Comparison of ENCODE assay signal across 9 cellular contexts in the genomic region with DNA sequence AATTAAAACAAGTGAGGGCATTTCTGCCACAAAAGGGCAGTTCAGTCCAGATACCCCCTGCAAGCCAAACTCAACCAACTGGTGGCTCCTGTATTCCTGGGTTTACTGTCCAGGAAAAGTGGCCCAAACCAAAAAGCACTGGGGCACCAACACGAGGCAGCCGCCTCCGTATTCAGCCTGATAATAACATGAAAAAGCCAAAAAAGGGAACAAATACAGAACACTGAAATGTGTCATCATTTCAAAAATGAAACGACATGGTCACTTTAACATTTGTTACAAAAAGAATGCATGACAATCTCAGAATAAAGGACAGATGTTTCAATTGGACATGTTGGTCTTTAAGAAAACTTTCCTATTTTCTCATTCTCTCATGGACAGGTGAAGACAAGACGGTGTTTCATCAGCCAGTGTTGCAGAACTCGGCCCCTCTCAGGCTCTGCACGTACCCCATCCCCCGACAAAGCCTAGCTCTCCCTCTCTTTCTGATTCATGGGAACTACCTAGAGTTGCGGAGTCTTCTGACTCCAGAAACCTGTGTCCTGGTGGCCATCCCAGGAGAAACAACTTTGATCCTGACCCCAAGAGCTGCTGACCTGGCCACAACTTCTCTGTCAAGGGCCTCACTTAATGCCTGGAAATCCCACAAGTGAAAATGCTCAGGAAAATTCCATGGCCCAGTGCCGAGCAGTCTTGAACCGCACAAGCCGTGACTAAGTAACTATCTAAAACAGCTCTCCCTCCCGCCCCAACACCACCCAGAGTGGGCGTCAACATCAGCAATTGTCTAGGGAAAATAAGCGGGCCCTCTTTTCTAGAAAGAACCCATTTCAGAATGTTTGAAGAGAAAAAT. TPM values are rescaled to one million over a fixed set of nuclear protein-coding genes. Genes with fewer than 3 reads are reported as not detected.
DNase-seq lines count a peak whose midpoint lies in the region; ATAC-seq, FAIRE-seq and TF ChIP-seq lines count a peak whose summit lies in the region.
"Had no signal": no experiment of that assay in that cellular context is flagged by ENCODE, and none has a peak within 500 bp of the region (broad histone marks: within the 10 kb centered on the region; RNA-seq: fewer than 3 reads in every experiment).

No MANE protein-coding gene starts in this region.

- no peak for TF ChIP-seq CTCF in kidney (IDR thresholded peaks at IDR 0.05; ENCODE audit: borderline replicate concordance, extremely low read depth, insufficient read depth)

- H3K27ac ChIP-seq in HUES64 (ENCODE audit: low read depth, low read length): peak overlapping the region; percentile 2; the same call in 1 of the 2 replicates
- peak overlapping the region; percentile 86 to 90 for H3K27ac ChIP-seq in kidney (ENCODE audit: low read depth in 2 of 2, low read length in 2 of 2)

- H3K4me3 ChIP-seq in HUES64 (ENCODE audit: low read length) (no peak overlapping the region), kidney (ENCODE audit: low read length in 2 of 2) (no peak overlapping the region)

- DNase-seq in astrocyte of the hippocampus (ENCODE audit: low read depth, low spot score) (peak; percentile 95), kidney (peak; percentile 91), NCI-H82 treated with DMSO at 0.1 percent for 48 hours (lab: John Stamatoyannopoulos, UW; ENCODE audit: unreplicated experiment) (no peak), NCI-H2081 (lab: John Stamatoyannopoulos, UW) (no peak)
- DNase-seq in stimulated activated naive CD8-positive, alpha-beta T cell treated with anti-CD3 and anti-CD28 coated beads, Interleukin-15, Interleukin-2, amounts not matched to agents 100 U/mL and 50 U/mL, for 24 hours: peak; percentile 65

- H3K4me1 ChIP-seq in HUES64 (ENCODE audit: insufficient read depth, low read length): peaks cover 42% of the 10 kb centered on the region
- H3K4me1 ChIP-seq in kidney (ENCODE audit: control insufficient read depth in 1 of 2, insufficient read depth in 1 of 2, low read depth in 1 of 2, low read length in 2 of 2): peaks cover 17 to 45% of the 10 kb centered on the region in 2 donors

- 83% methylated on average over 15 of the region's 15 CpGs for WGBS in HUES64

- no peaks in the 10 kb centered on the region for H3K9me3 ChIP-seq in HUES64 (ENCODE audit: insufficient read depth, low read depth, low read length)
- H3K9me3 ChIP-seq in kidney (ENCODE audit: control insufficient read depth in 1 of 2, low read length in 2 of 2): no peaks in the 10 kb centered on the region

- ATAC-seq in GM18868 (IDR thresholded peaks at IDR 0.05; ENCODE audit: unreplicated experiment) (peak; percentile 20), HG02981 (IDR thresholded peaks at IDR 0.05; ENCODE audit: unreplicated experiment) (no peak)
- peak; percentile 5 for ATAC-seq in stimulated activated naive CD8-positive, alpha-beta T cell treated with anti-CD3 and anti-CD28 coated beads, Interleukin-15, Interleukin-2, amounts not matched to agents 100 U/mL and 50 U/mL, for 24 hours

- peaks cover 32% of the 10 kb centered on the region for H3K36me3 ChIP-seq in HUES64 (ENCODE audit: insufficient read depth, low read length)
- H3K36me3 ChIP-seq in kidney (ENCODE audit: control insufficient read depth in 1 of 2, insufficient read depth in 2 of 2, low read length in 2 of 2): peaks cover 12 to 30% of the 10 kb centered on the region in 2 donors

- H3K27me3 ChIP-seq in HUES64 (ENCODE audit: insufficient read depth, low read length): no peaks in the 10 kb centered on the region

- FAIRE-seq in kidney (lab: Jason Lieb, UNC): no peak

- intact Hi-C loops in kidney (cut with DNase I): no loop called here

- H3K9ac ChIP-seq in HUES64 (ENCODE audit: low read depth, low read length): no peak overlapping the region
- peak overlapping the region in 1 of 2 donors; percentile 56 for H3K9ac ChIP-seq in kidney (ENCODE audit: low read length in 2 of 2)

RNA-seq across cellular contexts. Expression of a gene that starts 27.1 kb away (rescaled TPM):
- 13.6 TPM for polyA plus RNA-seq in HUES64 (2013, experiment 1 of 2)
- polyA plus RNA-seq in HUES64 (2013, experiment 2 of 2): 15.0 TPM
- 41.5 TPM for total RNA-seq in kidney
- 33.1 TPM for polyA plus RNA-seq in kidney (ENCODE audit: insufficient read depth, low read depth, low replicate concordance)

RNA-seq across cellular contexts. Expression of a gene that starts 55.2 kb away (rescaled TPM):
- 0.25 TPM for polyA plus RNA-seq in HUES64 (2013, experiment 1 of 2)
- 0.19 TPM for polyA plus RNA-seq in HUES64 (2013, experiment 2 of 2)
- 0.22 TPM for total RNA-seq in kidney
- 4.0 TPM for polyA plus RNA-seq in kidney (ENCODE audit: insufficient read depth, low read depth, low replicate concordance)
- total RNA-seq: activated CD8-positive, alpha-beta memory T cell treated with anti-CD3 and anti-CD28 coated beads for 36 hours had no signal

Comparison
In these comparisons a context has a peak if more than half of its experiments do, and no peak if none do; other contexts are left out.
1. DNase-seq: peak in astrocyte of the hippocampus (single experiment), kidney (single experiment) and stimulated activated naive CD8-positive, alpha-beta T cell treated with anti-CD3 and anti-CD28 coated beads, Interleukin-15, Interleukin-2, amounts not matched to agents 100 U/mL and 50 U/mL, for 24 hours (single experiment); none in NCI-H82 treated with DMSO at 0.1 percent for 48 hours (single experiment) and NCI-H2081 (0 of 2).